In the genomic region with DNA sequence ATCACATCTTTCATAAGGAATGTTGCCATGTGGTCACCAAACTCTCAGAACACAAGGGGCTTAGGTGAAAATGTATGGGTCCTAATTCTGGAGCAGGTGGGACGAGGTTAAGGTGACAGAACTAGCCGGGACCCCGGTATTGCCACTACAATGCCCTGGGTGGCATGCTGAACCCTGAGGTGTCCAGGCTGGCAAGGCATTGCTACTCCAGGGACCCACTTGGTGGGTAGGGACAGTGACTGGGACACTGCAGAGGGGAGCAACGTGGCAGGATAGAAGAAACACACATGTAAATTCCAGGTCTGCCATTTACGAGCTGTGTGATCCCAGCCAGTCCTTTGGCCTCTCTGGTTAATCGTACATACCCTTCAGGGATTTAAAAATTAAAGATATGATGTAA, we compare ENCODE assay signal across 24 cellular contexts.
"Had no signal": no experiment of that assay in that cellular context is flagged by ENCODE, and none has a peak within 500 bp of the region (broad histone marks: within the 10 kb centered on the region; RNA-seq: fewer than 3 reads in every experiment).

No MANE protein-coding gene starts in this region.

- H3K9me3 ChIP-seq: MG63, SJCRH30 had no signal

- DNase-seq: IMR-90, Karpas-422, KG1, MG63, NCI-H1092, NCI-H1105 treated with DMSO at 0.1 percent for 48 hours, NCI-H1417 treated with DMSO at 0.1 percent for 48 hours, NCI-H146, NCI-H187, NCI-H2029, NCI-H2081 treated with DMSO at 0.1 percent for 48 hours, NCI-H2171, NCI-H226, NCI-H446, NCI-H510A, NCI-H524 treated with DMSO at 0.1 percent for 48 hours, NCI-H774, PC-3, SHP77 treated with DMSO at 0.1 percent for 48 hours, SJCRH30 had no signal

- H3K27me3 ChIP-seq: SJCRH30 had no signal

- H3K36me3 ChIP-seq: MG63, SJCRH30 had no signal

- H3K4me3 ChIP-seq: MG63, SJCRH30 had no signal

- ATAC-seq: HepG2, Panc1, PC-3, SK-N-SH treated with all-trans-retinoic acid at 6 μM for 48 hours had no signal

- H3K27ac ChIP-seq: RWPE1, SJCRH30 had no signal

- H3K4me1 ChIP-seq: SJCRH30 had no signal
